Comparison of ENCODE assay signal across 8 cellular contexts in the genomic region with DNA sequence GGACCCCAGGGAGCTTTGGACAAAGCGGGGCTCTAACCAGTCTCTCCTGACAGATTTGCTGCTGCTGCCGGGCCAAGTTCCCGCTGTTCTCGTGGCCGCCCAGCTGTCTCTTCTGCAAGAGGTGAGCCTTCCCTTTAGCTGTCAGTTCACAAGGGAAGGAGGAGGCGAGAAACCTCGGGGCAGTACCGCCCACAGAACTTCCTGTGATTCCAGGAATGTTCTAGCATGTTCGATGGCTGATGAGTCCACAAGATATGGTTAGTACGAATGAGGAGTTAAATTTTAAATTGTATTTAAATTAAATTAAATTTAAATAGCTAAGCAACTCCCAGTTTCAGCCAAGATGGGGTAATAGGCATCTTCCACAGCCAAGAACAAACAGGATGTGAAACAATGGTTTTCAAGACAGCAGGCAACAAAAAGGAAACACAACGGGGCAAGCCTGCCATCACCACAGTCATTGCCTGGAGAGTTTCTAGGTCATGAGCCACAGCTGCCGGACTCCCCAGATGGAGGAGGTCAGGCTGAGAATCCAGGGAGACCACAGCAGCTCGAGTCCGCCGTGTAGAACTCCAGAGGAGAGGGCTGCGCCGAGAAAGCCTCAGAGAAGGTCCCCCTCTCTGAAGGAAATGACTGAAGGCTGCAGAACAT. TPM values are rescaled to one million over a fixed set of nuclear protein-coding genes. Genes with fewer than 3 reads are reported as not detected.
DNase-seq lines count a peak whose midpoint lies in the region; ATAC-seq and TF ChIP-seq lines count a peak whose summit lies in the region.

No MANE protein-coding gene starts in this region.

- WGBS in heart right ventricle, 2 donors, result 44 to 47% methylated on average over 17 of the region's 17 CpGs

- H3K9me3 Mint-ChIP-seq in activated T-helper 2 cell treated with anti-CD3 and anti-CD28 coated beads, Interferon-gamma antibody, Interleukin-2, Interleukin-4, amounts not matched to agents 10 μg/mL and 5 μg/mL and 100 μg/mL, durations not matched to agents 14 hours and 24 hours and 36 hours, result no peaks in the 10 kb centered on the region
- H3K9me3 Mint-ChIP-seq in WTC11, result peaks cover 7% of the 10 kb centered on the region; the same call in 1 of the 2 replicates

- CTCF ChIA-PET in WTC11 (lab: Charles Lee), result no interaction called here

- peak overlapping the region; percentile 80 for H3K27ac Mint-ChIP-seq in activated T-helper 2 cell treated with anti-CD3 and anti-CD28 coated beads, Interferon-gamma antibody, Interleukin-2, Interleukin-4, amounts not matched to agents 10 μg/mL and 5 μg/mL and 100 μg/mL, durations not matched to agents 14 hours and 24 hours and 36 hours
- H3K27ac Mint-ChIP-seq in WTC11, result no peak overlapping the region

- H3K4me3 Mint-ChIP-seq in activated T-helper 2 cell treated with anti-CD3 and anti-CD28 coated beads, Interferon-gamma antibody, Interleukin-2, Interleukin-4, amounts not matched to agents 10 μg/mL and 5 μg/mL and 100 μg/mL, durations not matched to agents 14 hours and 24 hours and 36 hours (ENCODE audit: low read depth), result peak overlapping the region; percentile 69
- H3K4me3 Mint-ChIP-seq in WTC11, result no peak overlapping the region

- H3K4me1 ChIP-seq in heart right ventricle, result peaks cover 0 to 32% (median 21%) of the 10 kb centered on the region in 9 donors

- H3K27ac ChIP-seq in heart right ventricle, result peak overlapping the region; percentile 29 to 87 (median 74)

- H3K27me3 ChIP-seq in heart right ventricle, result no peaks in the 10 kb centered on the region

- peak; percentile 60 for ATAC-seq in HG03342 (IDR thresholded peaks at IDR 0.05; ENCODE audit: unreplicated experiment)
- ATAC-seq in heart right ventricle, result peak; percentile 16 to 80 (median 70)
- ATAC-seq in stimulated activated naive CD8-positive, alpha-beta T cell treated with anti-CD3 and anti-CD28 coated beads, Interleukin-15, Interleukin-2, amounts not matched to agents 100 U/mL and 50 U/mL, for 24 hours, result peak; percentile 24
- no peak for ATAC-seq in WTC11

- intact Hi-C loops in activated T-helper 2 cell treated with anti-CD3 and anti-CD28 coated beads, Interferon-gamma antibody, Interleukin-2, Interleukin-4, amounts not matched to agents 10 μg/mL and 5 μg/mL and 100 μg/mL, durations not matched to agents 14 hours and 24 hours and 36 hours (cut with micrococcal nuclease), result loop anchor here (1.0 to 5.0 kb wide), 3 partner anchors 9 to 142 kb away; partner anchors contain the start of genes TCF25, VPS9D1 and ZNF276
- intact Hi-C loops in heart right ventricle (cut with DNase I), result loop anchor here in 7 of 10 donors (5.0 to 10.0 kb wide), 7 partner anchors 67 to 162 kb away; partner anchors contain the start of gene SPATA2L (in 2 of the 7)

- peak overlapping the region in 5 of 10 donors; percentile 11 to 24 (median 18) for H3K4me3 ChIP-seq in heart right ventricle

- DNase-seq in SKM-1 treated with dmso at 0.1 percent for 144 hours (lab: John Stamatoyannopoulos, UW; ENCODE audit: unreplicated experiment), result peak; percentile 4
- no peak for DNase-seq in SKM-1 (lab: John Stamatoyannopoulos, UW; ENCODE audit: unreplicated experiment)
- DNase-seq in activated T-helper 2 cell treated with anti-CD3 and anti-CD28 coated beads, Interferon-gamma antibody, Interleukin-2, Interleukin-4, amounts not matched to agents 10 μg/mL and 5 μg/mL and 100 μg/mL, durations not matched to agents 14 hours and 24 hours and 36 hours (ENCODE audit: low spot score), result peak; percentile 54
- peak; percentile 35 to 37 for DNase-seq in heart right ventricle
- peak; percentile 39 for DNase-seq in stimulated activated naive CD8-positive, alpha-beta T cell treated with anti-CD3 and anti-CD28 coated beads, Interleukin-15, Interleukin-2, amounts not matched to agents 100 U/mL and 50 U/mL, for 24 hours
- no peak for DNase-seq in WTC11 (ENCODE audit: low spot score)
- no peak for DNase-seq in GOT3 (lab: John Stamatoyannopoulos, UW)

- H3K4me1 Mint-ChIP-seq in activated T-helper 2 cell treated with anti-CD3 and anti-CD28 coated beads, Interferon-gamma antibody, Interleukin-2, Interleukin-4, amounts not matched to agents 10 μg/mL and 5 μg/mL and 100 μg/mL, durations not matched to agents 14 hours and 24 hours and 36 hours (ENCODE audit: low read depth), result peaks cover 29% of the 10 kb centered on the region
- H3K4me1 Mint-ChIP-seq in WTC11, result no peaks in the 10 kb centered on the region

- POLR2A ChIA-PET in WTC11 (lab: Charles Lee), result no interaction called here

- TF ChIP-seq CTCF in heart right ventricle (IDR thresholded peaks at IDR 0.05) (no peak), WTC11 (IDR thresholded peaks at IDR 0.05) (no peak)

- H3K36me3 ChIP-seq in heart right ventricle, result no peaks in the 10 kb centered on the region

- peaks cover 14% of the 10 kb centered on the region for H3K36me3 Mint-ChIP-seq in activated T-helper 2 cell treated with anti-CD3 and anti-CD28 coated beads, Interferon-gamma antibody, Interleukin-2, Interleukin-4, amounts not matched to agents 10 μg/mL and 5 μg/mL and 100 μg/mL, durations not matched to agents 14 hours and 24 hours and 36 hours (ENCODE audit: low read depth)
- peaks cover 19% of the 10 kb centered on the region for H3K36me3 Mint-ChIP-seq in WTC11

- H3K27me3 Mint-ChIP-seq in activated T-helper 2 cell treated with anti-CD3 and anti-CD28 coated beads, Interferon-gamma antibody, Interleukin-2, Interleukin-4, amounts not matched to agents 10 μg/mL and 5 μg/mL and 100 μg/mL, durations not matched to agents 14 hours and 24 hours and 36 hours (ENCODE audit: low read depth), result no peaks in the 10 kb centered on the region
- no peaks in the 10 kb centered on the region for H3K27me3 Mint-ChIP-seq in WTC11 (ENCODE audit: low read depth)

- H3K9me3 ChIP-seq in heart right ventricle, result peaks cover 0 to 12% (median 7%) of the 10 kb centered on the region in 11 donors

TF ChIP-seq in WTC11, 78 proteins besides CTCF, POLR2A, EP300 and RAD21 (continues in another document):
- TF ChIP-seq HMGA2 (CRISPR knock-in tag; IDR thresholded peaks at IDR 0.05) (no peak), TP53 (CRISPR knock-in tag; IDR thresholded peaks at IDR 0.05) (no peak), MLX (CRISPR knock-in tag; IDR thresholded peaks at IDR 0.05) (no peak)

RNA-seq across cellular contexts. Expression of gene TCF25, which starts 9.5 kb away (rescaled TPM):
- total RNA-seq in activated T-helper 2 cell treated with anti-CD3 and anti-CD28 coated beads, Interferon-gamma antibody, Interleukin-2, Interleukin-4, amounts not matched to agents 10 μg/mL and 5 μg/mL and 100 μg/mL, durations not matched to agents 14 hours and 24 hours and 36 hours, result 211 and 213 TPM in 2 replicates
- total RNA-seq in heart right ventricle (100 to 1,000 TPM in 3 of 10 donors, 10 to 100 TPM in 7; 77.5 to 112 (median 94.8) TPM), WTC11 (2021) (113 to 155 TPM (median 127 TPM) in 3 replicates)
- polyA plus RNA-seq in heart right ventricle, result 100 to 1,000 TPM in 1 of 2 donors, 10 to 100 TPM in 1; 88.3 to 101 TPM

RNA-seq across cellular contexts. Expression of gene SPIRE2, which starts 35.6 kb away (rescaled TPM):
- 1.9 and 2.7 TPM in 2 replicates for total RNA-seq in activated T-helper 2 cell treated with anti-CD3 and anti-CD28 coated beads, Interferon-gamma antibody, Interleukin-2, Interleukin-4, amounts not matched to agents 10 μg/mL and 5 μg/mL and 100 μg/mL, durations not matched to agents 14 hours and 24 hours and 36 hours
- 1 to 10 TPM in 6 of 10 donors, under 1 TPM in 4; 0.46 to 1.9 (median 1.2) TPM for total RNA-seq in heart right ventricle
- polyA plus RNA-seq in heart right ventricle, result 1 to 10 TPM in 1 of 2 donors, under 1 TPM in 1; 0.52 to 1.5 TPM
- 19.7 to 21.1 TPM (median 20.5 TPM) in 3 replicates for total RNA-seq in WTC11 (2021)

RNA-seq across cellular contexts. Expression of gene FANCA, which starts 47.4 kb away (rescaled TPM):
- 198 and 211 TPM in 2 replicates for total RNA-seq in activated T-helper 2 cell treated with anti-CD3 and anti-CD28 coated beads, Interferon-gamma antibody, Interleukin-2, Interleukin-4, amounts not matched to agents 10 μg/mL and 5 μg/mL and 100 μg/mL, durations not matched to agents 14 hours and 24 hours and 36 hours
- total RNA-seq in heart right ventricle (100 to 1,000 TPM in 1 of 10 donors, 1 to 10 TPM in 9; 1.0 to 101 (median 2.0) TPM), WTC11 (2021) (90.5 to 98.7 TPM (median 90.8 TPM) in 3 replicates)
- 1 to 10 TPM; 2.8 to 4.0 TPM for polyA plus RNA-seq in heart right ventricle

RNA-seq across cellular contexts. Expression of gene MC1R, which starts 54.8 kb away (rescaled TPM):
- total RNA-seq in activated T-helper 2 cell treated with anti-CD3 and anti-CD28 coated beads, Interferon-gamma antibody, Interleukin-2, Interleukin-4, amounts not matched to agents 10 μg/mL and 5 μg/mL and 100 μg/mL, durations not matched to agents 14 hours and 24 hours and 36 hours, result 5.8 and 6.2 TPM in 2 replicates
- total RNA-seq in heart right ventricle (1 to 10 TPM in 6 of 10 donors, under 1 TPM in 4; 0.64 to 2.0 (median 1.3) TPM), WTC11 (2021) (3.4 to 3.8 TPM (median 3.5 TPM) in 3 replicates)
- 1 to 10 TPM; 1.6 to 4.5 TPM for polyA plus RNA-seq in heart right ventricle

RNA-seq across cellular contexts. Expression of gene TUBB3, which starts 59.3 kb away (rescaled TPM):
- 2.9 and 3.7 TPM in 2 replicates for total RNA-seq in activated T-helper 2 cell treated with anti-CD3 and anti-CD28 coated beads, Interferon-gamma antibody, Interleukin-2, Interleukin-4, amounts not matched to agents 10 μg/mL and 5 μg/mL and 100 μg/mL, durations not matched to agents 14 hours and 24 hours and 36 hours
- 1 to 10 TPM in 5 of 10 donors, under 1 TPM in 5; 0.53 to 7.6 (median 0.96) TPM for total RNA-seq in heart right ventricle
- 10 to 100 TPM in 1 of 2 donors, under 1 TPM in 1; 0.59 to 10.6 TPM for polyA plus RNA-seq in heart right ventricle
- 150 to 209 TPM (median 163 TPM) in 3 replicates for total RNA-seq in WTC11 (2021)

Comparison
In these comparisons a context has a peak if more than half of its experiments do, and no peak if none do; other contexts are left out.
1. DNase-seq: peak in SKM-1 treated with dmso at 0.1 percent for 144 hours (single experiment), activated T-helper 2 cell treated with anti-CD3 and anti-CD28 coated beads, Interferon-gamma antibody, Interleukin-2, Interleukin-4, amounts not matched to agents 10 μg/mL and 5 μg/mL and 100 μg/mL, durations not matched to agents 14 hours and 24 hours and 36 hours (single experiment), heart right ventricle (2 of 2) and stimulated activated naive CD8-positive, alpha-beta T cell treated with anti-CD3 and anti-CD28 coated beads, Interleukin-15, Interleukin-2, amounts not matched to agents 100 U/mL and 50 U/mL, for 24 hours (single experiment); none in SKM-1 (single experiment), WTC11 (single experiment) and GOT3 (single experiment).